In the genomic region with DNA sequence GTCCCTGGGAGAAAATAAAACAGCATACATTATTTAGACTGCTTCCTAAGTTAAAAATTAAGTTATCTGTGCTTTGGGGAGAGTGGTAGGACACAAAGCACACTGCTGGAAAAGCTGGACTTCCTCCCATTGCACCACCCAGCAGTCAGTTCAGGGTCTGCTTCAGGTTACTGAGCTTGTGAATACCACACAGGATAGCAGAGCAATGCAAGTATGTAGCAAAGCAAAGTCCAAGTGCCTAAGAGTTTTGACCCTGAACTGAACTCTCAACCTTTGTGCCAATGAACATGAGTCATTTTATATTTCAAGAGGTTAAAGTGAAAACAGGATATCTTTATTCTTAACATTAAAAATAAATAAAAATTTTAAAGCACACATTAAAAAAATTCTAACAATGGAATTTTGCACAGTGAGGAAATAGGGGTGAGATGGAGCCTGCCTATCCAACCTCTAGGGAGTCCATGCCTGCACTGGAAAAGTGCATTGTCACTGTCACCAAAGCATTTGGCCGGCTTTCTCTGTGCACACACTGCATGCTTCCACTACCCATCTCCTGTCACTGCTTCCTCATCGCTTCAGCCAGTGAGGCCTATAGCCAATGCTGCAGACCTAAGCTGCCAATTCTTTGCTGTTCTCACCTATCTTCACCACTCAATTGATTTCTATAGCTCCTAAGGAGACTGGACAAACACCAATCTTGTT, we compare ENCODE assay signal across 1 cellular context.
TF ChIP-seq lines count a peak whose summit lies in the region.

No MANE protein-coding gene starts in this region.

TF ChIP-seq in HepG2, 621 proteins besides CTCF, POLR2A, EP300 and RAD21 (continued from another document and continues in another):
- TF ChIP-seq ZBTB7B (CRISPR knock-in tag; IDR thresholded peaks at IDR 0.05) (0 out of 2 replicates have a peak, but pooled peaks have one; percentile 64), ZFY (CRISPR knock-in tag; IDR thresholded peaks at IDR 0.05) (peak; percentile 75), RARG (CRISPR knock-in tag; IDR thresholded peaks at IDR 0.05; ENCODE audit: low read depth) (no peak), ONECUT2 (CRISPR knock-in tag; IDR thresholded peaks at IDR 0.05) (peak; percentile 43; the same call in 1 of the 2 replicates), ZNF572 (CRISPR knock-in tag; IDR thresholded peaks at IDR 0.05) (no peak), SSRP1 (CRISPR knock-in tag; IDR thresholded peaks at IDR 0.05) (peak; percentile 45; the same call in 1 of the 2 replicates), CREB1 (IDR thresholded peaks at IDR 0.05) (no peak), CREB1 (CRISPR knock-in tag; IDR thresholded peaks at IDR 0.05) (peak; percentile 67), ZNF510 (CRISPR knock-in tag; IDR thresholded peaks at IDR 0.05; ENCODE audit: low read depth) (no peak), ZNF138 (CRISPR knock-in tag; IDR thresholded peaks at IDR 0.05; ENCODE audit: low read depth) (no peak), ZNF337 (CRISPR knock-in tag; IDR thresholded peaks at IDR 0.05; ENCODE audit: borderline replicate concordance, low read depth) (peak; percentile 70; the same call in 1 of the 2 replicates), SNAI1 (CRISPR knock-in tag; IDR thresholded peaks at IDR 0.05; ENCODE audit: borderline replicate concordance) (no peak), ZNF10 (CRISPR knock-in tag; IDR thresholded peaks at IDR 0.05; ENCODE audit: borderline replicate concordance, low read depth) (no peak), ZNF260 (CRISPR knock-in tag; IDR thresholded peaks at IDR 0.05; ENCODE audit: borderline replicate concordance, low read depth) (no peak), HDAC1 (CRISPR knock-in tag; IDR thresholded peaks at IDR 0.05) (peak; percentile 78), ATF1 (CRISPR knock-in tag; IDR thresholded peaks at IDR 0.05) (no peak; the same call in 1 of the 2 replicates), ZSCAN9 (CRISPR knock-in tag; IDR thresholded peaks at IDR 0.05; ENCODE audit: borderline replicate concordance) (peak; percentile 76), ATAD3A (CRISPR knock-in tag; IDR thresholded peaks at IDR 0.05) (no peak), ISX (CRISPR knock-in tag; conservative IDR thresholded peaks at IDR 0.05) (no peak), ZNF333 (CRISPR knock-in tag; IDR thresholded peaks at IDR 0.05; ENCODE audit: borderline replicate concordance) (no peak), ZFP36 (IDR thresholded peaks at IDR 0.05; ENCODE audit: borderline replicate concordance, low read depth, low read length, partially characterized antibody) (no peak), ZFAT (CRISPR knock-in tag; conservative IDR thresholded peaks at IDR 0.05) (no peak), NFYB (CRISPR knock-in tag; IDR thresholded peaks at IDR 0.05) (0 out of 2 replicates have a peak, but pooled peaks have one; percentile 13), ZNF101 (CRISPR knock-in tag; IDR thresholded peaks at IDR 0.05; ENCODE audit: borderline replicate concordance, low read depth) (no peak), ZNF761 (CRISPR knock-in tag; conservative IDR thresholded peaks at IDR 0.05) (peak; percentile 75; the same call in 1 of the 2 replicates), HNRNPL (IDR thresholded peaks at IDR 0.05; ENCODE audit: low read depth, low read length) (no peak), SMAD9 (CRISPR knock-in tag; IDR thresholded peaks at IDR 0.05) (no peak), FOXA1 (IDR thresholded peaks at IDR 0.05) (no peak), FOXA1 (CRISPR knock-in tag; IDR thresholded peaks at IDR 0.05) (peak; percentile 50), ZNF773 (CRISPR knock-in tag; IDR thresholded peaks at IDR 0.05; ENCODE audit: borderline replicate concordance) (no peak), YEATS2 (CRISPR knock-in tag; IDR thresholded peaks at IDR 0.05; ENCODE audit: borderline replicate concordance) (no peak), ZNF878 (CRISPR knock-in tag; IDR thresholded peaks at IDR 0.05) (no peak), CHCHD3 (CRISPR knock-in tag; IDR thresholded peaks at IDR 0.05) (no peak), MAFG (CRISPR knock-in tag; IDR thresholded peaks at IDR 0.05) (peak; percentile 93), TBX2 (CRISPR knock-in tag; IDR thresholded peaks at IDR 0.05; ENCODE audit: borderline replicate concordance) (peak; percentile 66; the same call in 1 of the 2 replicates)
- TF ChIP-seq, protein P1, sequence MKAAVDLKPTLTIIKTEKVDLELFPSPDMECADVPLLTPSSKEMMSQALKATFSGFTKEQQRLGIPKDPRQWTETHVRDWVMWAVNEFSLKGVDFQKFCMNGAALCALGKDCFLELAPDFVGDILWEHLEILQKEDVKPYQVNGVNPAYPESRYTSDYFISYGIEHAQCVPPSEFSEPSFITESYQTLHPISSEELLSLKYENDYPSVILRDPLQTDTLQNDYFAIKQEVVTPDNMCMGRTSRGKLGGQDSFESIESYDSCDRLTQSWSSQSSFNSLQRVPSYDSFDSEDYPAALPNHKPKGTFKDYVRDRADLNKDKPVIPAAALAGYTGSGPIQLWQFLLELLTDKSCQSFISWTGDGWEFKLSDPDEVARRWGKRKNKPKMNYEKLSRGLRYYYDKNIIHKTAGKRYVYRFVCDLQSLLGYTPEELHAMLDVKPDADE (CRISPR knock-in tag; IDR thresholded peaks at IDR 0.05) = no peak
- TF ChIP-seq, protein P2, sequence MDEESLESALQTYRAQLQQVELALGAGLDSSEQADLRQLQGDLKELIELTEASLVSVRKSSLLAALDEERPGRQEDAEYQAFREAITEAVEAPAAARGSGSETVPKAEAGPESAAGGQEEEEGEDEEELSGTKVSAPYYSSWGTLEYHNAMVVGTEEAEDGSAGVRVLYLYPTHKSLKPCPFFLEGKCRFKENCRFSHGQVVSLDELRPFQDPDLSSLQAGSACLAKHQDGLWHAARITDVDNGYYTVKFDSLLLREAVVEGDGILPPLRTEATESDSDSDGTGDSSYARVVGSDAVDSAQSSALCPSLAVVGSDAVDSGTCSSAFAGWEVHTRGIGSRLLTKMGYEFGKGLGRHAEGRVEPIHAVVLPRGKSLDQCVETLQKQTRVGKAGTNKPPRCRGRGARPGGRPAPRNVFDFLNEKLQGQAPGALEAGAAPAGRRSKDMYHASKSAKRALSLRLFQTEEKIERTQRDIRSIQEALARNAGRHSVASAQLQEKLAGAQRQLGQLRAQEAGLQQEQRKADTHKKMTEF (CRISPR knock-in tag; IDR thresholded peaks at IDR 0.05) = peak; percentile 70; the same call in 1 of the 2 replicates
- TF ChIP-seq, protein P3, sequence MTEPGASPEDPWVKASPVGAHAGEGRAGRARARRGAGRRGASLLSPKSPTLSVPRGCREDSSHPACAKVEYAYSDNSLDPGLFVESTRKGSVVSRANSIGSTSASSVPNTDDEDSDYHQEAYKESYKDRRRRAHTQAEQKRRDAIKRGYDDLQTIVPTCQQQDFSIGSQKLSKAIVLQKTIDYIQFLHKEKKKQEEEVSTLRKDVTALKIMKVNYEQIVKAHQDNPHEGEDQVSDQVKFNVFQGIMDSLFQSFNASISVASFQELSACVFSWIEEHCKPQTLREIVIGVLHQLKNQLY (CRISPR knock-in tag; IDR thresholded peaks at IDR 0.05) = peak; percentile 56
- TF ChIP-seq, protein P4, sequence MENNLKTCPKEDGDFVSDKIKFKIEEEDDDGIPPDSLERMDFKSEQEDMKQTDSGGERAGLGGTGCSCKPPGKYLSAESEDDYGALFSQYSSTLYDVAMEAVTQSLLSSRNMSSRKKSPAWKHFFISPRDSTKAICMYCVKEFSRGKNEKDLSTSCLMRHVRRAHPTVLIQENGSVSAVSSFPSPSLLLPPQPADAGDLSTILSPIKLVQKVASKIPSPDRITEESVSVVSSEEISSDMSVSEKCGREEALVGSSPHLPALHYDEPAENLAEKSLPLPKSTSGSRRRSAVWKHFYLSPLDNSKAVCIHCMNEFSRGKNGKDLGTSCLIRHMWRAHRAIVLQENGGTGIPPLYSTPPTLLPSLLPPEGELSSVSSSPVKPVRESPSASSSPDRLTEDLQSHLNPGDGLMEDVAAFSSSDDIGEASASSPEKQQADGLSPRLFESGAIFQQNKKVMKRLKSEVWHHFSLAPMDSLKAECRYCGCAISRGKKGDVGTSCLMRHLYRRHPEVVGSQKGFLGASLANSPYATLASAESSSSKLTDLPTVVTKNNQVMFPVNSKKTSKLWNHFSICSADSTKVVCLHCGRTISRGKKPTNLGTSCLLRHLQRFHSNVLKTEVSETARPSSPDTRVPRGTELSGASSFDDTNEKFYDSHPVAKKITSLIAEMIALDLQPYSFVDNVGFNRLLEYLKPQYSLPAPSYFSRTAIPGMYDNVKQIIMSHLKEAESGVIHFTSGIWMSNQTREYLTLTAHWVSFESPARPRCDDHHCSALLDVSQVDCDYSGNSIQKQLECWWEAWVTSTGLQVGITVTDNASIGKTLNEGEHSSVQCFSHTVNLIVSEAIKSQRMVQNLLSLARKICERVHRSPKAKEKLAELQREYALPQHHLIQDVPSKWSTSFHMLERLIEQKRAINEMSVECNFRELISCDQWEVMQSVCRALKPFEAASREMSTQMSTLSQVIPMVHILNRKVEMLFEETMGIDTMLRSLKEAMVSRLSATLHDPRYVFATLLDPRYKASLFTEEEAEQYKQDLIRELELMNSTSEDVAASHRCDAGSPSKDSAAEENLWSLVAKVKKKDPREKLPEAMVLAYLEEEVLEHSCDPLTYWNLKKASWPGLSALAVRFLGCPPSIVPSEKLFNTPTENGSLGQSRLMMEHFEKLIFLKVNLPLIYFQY (CRISPR knock-in tag; IDR thresholded peaks at IDR 0.05; ENCODE audit: borderline replicate concordance) = no peak
- TF ChIP-seq, protein P5, sequence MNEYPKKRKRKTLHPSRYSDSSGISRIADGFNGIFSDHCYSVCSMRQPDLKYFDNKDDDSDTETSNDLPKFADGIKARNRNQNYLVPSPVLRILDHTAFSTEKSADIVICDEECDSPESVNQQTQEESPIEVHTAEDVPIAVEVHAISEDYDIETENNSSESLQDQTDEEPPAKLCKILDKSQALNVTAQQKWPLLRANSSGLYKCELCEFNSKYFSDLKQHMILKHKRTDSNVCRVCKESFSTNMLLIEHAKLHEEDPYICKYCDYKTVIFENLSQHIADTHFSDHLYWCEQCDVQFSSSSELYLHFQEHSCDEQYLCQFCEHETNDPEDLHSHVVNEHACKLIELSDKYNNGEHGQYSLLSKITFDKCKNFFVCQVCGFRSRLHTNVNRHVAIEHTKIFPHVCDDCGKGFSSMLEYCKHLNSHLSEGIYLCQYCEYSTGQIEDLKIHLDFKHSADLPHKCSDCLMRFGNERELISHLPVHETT (CRISPR knock-in tag; conservative IDR thresholded peaks at IDR 0.05) = no peak
- TF ChIP-seq, protein P6, sequence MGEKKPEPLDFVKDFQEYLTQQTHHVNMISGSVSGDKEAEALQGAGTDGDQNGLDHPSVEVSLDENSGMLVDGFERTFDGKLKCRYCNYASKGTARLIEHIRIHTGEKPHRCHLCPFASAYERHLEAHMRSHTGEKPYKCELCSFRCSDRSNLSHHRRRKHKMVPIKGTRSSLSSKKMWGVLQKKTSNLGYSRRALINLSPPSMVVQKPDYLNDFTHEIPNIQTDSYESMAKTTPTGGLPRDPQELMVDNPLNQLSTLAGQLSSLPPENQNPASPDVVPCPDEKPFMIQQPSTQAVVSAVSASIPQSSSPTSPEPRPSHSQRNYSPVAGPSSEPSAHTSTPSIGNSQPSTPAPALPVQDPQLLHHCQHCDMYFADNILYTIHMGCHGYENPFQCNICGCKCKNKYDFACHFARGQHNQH (CRISPR knock-in tag; IDR thresholded peaks at IDR 0.05) = peak; percentile 89; the same call in 1 of the 2 replicates
- TF ChIP-seq, protein P7, sequence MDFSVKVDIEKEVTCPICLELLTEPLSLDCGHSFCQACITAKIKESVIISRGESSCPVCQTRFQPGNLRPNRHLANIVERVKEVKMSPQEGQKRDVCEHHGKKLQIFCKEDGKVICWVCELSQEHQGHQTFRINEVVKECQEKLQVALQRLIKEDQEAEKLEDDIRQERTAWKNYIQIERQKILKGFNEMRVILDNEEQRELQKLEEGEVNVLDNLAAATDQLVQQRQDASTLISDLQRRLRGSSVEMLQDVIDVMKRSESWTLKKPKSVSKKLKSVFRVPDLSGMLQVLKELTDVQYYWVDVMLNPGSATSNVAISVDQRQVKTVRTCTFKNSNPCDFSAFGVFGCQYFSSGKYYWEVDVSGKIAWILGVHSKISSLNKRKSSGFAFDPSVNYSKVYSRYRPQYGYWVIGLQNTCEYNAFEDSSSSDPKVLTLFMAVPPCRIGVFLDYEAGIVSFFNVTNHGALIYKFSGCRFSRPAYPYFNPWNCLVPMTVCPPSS (IDR thresholded peaks at IDR 0.05) = no peak
- TF ChIP-seq, protein P8, sequence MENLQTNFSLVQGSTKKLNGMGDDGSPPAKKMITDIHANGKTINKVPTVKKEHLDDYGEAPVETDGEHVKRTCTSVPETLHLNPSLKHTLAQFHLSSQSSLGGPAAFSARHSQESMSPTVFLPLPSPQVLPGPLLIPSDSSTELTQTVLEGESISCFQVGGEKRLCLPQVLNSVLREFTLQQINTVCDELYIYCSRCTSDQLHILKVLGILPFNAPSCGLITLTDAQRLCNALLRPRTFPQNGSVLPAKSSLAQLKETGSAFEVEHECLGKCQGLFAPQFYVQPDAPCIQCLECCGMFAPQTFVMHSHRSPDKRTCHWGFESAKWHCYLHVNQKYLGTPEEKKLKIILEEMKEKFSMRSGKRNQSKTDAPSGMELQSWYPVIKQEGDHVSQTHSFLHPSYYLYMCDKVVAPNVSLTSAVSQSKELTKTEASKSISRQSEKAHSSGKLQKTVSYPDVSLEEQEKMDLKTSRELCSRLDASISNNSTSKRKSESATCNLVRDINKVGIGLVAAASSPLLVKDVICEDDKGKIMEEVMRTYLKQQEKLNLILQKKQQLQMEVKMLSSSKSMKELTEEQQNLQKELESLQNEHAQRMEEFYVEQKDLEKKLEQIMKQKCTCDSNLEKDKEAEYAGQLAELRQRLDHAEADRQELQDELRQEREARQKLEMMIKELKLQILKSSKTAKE (CRISPR knock-in tag; IDR thresholded peaks at IDR 0.05; ENCODE audit: borderline replicate concordance) = peak; percentile 54; the same call in 1 of the 2 replicates
- TF ChIP-seq, protein P9, sequence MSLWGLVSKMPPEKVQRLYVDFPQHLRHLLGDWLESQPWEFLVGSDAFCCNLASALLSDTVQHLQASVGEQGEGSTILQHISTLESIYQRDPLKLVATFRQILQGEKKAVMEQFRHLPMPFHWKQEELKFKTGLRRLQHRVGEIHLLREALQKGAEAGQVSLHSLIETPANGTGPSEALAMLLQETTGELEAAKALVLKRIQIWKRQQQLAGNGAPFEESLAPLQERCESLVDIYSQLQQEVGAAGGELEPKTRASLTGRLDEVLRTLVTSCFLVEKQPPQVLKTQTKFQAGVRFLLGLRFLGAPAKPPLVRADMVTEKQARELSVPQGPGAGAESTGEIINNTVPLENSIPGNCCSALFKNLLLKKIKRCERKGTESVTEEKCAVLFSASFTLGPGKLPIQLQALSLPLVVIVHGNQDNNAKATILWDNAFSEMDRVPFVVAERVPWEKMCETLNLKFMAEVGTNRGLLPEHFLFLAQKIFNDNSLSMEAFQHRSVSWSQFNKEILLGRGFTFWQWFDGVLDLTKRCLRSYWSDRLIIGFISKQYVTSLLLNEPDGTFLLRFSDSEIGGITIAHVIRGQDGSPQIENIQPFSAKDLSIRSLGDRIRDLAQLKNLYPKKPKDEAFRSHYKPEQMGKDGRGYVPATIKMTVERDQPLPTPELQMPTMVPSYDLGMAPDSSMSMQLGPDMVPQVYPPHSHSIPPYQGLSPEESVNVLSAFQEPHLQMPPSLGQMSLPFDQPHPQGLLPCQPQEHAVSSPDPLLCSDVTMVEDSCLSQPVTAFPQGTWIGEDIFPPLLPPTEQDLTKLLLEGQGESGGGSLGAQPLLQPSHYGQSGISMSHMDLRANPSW (CRISPR knock-in tag; IDR thresholded peaks at IDR 0.05; ENCODE audit: borderline replicate concordance) = no peak
